In the genomic region with DNA sequence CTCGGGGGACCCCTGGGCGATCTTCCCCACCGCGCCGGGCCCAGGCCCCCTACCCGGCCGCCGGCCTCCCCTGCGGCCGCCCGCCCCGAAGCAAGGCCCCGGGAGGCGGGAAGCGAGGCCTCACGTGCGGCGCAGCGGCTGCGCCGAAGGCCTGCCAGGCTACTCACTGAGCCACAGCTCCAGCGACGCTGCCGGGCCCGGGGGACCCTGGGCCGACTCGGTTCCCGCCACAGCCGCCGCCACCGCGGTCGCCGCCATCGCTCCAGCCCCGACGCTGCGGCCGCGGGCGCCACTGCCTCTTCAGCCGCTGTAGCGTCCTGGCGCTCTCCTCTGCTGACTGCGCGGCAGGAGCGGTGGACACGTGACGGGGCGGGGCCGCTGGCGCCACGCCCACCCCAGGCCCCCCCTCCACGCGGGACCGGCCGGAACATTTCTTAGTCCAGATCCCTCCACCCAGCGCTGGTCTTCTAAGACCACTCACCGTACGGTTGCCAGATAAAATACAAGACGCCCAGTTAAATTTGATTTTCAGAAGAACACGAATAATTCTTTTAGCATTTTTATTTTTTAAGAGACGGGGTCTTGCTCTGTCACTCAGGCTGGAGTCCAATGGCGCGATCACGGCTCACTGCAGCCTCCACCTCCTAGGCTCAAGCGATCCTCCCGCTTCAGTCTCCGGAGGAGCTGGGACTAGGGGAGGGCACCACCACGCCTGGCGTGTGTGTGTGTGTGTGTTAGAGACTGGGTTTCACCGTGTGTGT, we compare ENCODE assay signal across 8 cellular contexts. TPM values are rescaled to one million over a fixed set of nuclear protein-coding genes. Genes with fewer than 3 reads are reported as not detected.
DNase-seq lines count a peak whose midpoint lies in the region; ATAC-seq and TF ChIP-seq lines count a peak whose summit lies in the region.

A gene with protein sequence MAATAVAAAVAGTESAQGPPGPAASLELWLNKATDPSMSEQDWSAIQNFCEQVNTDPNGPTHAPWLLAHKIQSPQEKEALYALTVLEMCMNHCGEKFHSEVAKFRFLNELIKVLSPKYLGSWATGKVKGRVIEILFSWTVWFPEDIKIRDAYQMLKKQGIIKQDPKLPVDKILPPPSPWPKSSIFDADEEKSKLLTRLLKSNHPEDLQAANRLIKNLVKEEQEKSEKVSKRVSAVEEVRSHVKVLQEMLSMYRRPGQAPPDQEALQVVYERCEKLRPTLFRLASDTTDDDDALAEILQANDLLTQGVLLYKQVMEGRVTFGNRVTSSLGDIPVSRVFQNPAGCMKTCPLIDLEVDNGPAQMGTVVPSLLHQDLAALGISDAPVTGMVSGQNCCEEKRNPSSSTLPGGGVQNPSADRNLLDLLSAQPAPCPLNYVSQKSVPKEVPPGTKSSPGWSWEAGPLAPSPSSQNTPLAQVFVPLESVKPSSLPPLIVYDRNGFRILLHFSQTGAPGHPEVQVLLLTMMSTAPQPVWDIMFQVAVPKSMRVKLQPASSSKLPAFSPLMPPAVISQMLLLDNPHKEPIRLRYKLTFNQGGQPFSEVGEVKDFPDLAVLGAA (minus strand): TSS at position 341 of the 761 bp plus-strand sequence. CDS start 83 bp downstream, at position 258.

- H3K27me3 Mint-ChIP-seq in T-cell: no peaks in the 10 kb centered on the region

- H3K27ac ChIP-seq in adipose tissue (ENCODE audit: low read depth, low read length) (peak within 1 kb of the TSS; percentile 64), heart left ventricle (peak within 1 kb of the TSS; percentile 27 to 92 (median 85)), tibial nerve (peak within 1 kb of the TSS; percentile 60 to 90 (median 76))

- peaks cover 0 to 11% (median 0%) of the 10 kb centered on the region in 9 donors for H3K36me3 ChIP-seq in heart left ventricle
- H3K36me3 ChIP-seq in tibial nerve: peaks cover 0 to 11% (median 0%) of the 10 kb centered on the region in 3 donors

- intact Hi-C loops in heart left ventricle (cut with DNase I) (loop anchor here in 3 of 10 donors (5.0 to 10.0 kb wide), 2 partner anchors 47 to 56 kb away; a partner anchor contains a TSS), posterior cingulate gyrus (cut with DNase I) (no loop called here)

- POLR2A ChIA-PET in T-cell (lab: Charles Lee): interaction anchor here in 1 of 2 donors (0.5 kb wide), 1 partner anchor 74 kb away, joined by 3 read pairs; no protein-coding TSS in a partner anchor

- H3K4me1 Mint-ChIP-seq in T-cell: peaks cover 55 to 75% (median 70%) of the 10 kb centered on the region in 3 donors

- H3K9me3 ChIP-seq in heart left ventricle (no peaks in the 10 kb centered on the region), tibial nerve (no peaks in the 10 kb centered on the region)

- H3K4me3 ChIP-seq in heart left ventricle (peak within 1 kb of the TSS; percentile 65 to 98 (median 78)), tibial nerve (peak within 1 kb of the TSS; percentile 73 to 97 (median 88))

- H3K27ac Mint-ChIP-seq in T-cell: peak within 1 kb of the TSS; percentile 74 to 82

- peak within 1 kb of the TSS; percentile 88 to 92 (median 90) for H3K4me3 Mint-ChIP-seq in T-cell

- TF ChIP-seq POLR2A in heart left ventricle (IDR thresholded peaks at IDR 0.05): peak; percentile 74 to 93
- peak; percentile 84 to 91 for TF ChIP-seq POLR2A in tibial nerve (IDR thresholded peaks at IDR 0.05)

- DNase-seq in GM10266 (ENCODE audit: extremely low spot score): peak; percentile 90
- peak; percentile 73 for DNase-seq in NCI-H1105 treated with DMSO at 0.1 percent for 48 hours (lab: John Stamatoyannopoulos, UW)
- peak; percentile 46 to 81 (median 70) for DNase-seq in T-cell
- DNase-seq in heart left ventricle: peak; percentile 86 to 92 (median 89)
- peak; percentile 67 to 96 (median 81) for DNase-seq in posterior cingulate gyrus
- peak; percentile 72 to 73 for DNase-seq in tibial nerve (ENCODE audit: low spot score in 2 of 2)

- TF ChIP-seq CTCF in GM10266 (IDR thresholded peaks at IDR 0.05; ENCODE audit: control insufficient read depth, insufficient read depth, low read depth, missing control alignments) (no peak), heart left ventricle (IDR thresholded peaks at IDR 0.05) (peak in 4 of 12 donors; percentile 9 to 31 (median 20)), tibial nerve (IDR thresholded peaks at IDR 0.05) (peak in 2 of 5 experiments; percentile 20 to 50)

- peaks cover 6% of the 10 kb centered on the region for H3K36me3 Mint-ChIP-seq in T-cell

- CTCF ChIA-PET in T-cell (lab: Charles Lee): no interaction called here

- H3K4me1 ChIP-seq in heart left ventricle (peaks cover 0 to 40% (median 12%) of the 10 kb centered on the region in 12 donors), tibial nerve (peaks cover 0 to 34% (median 12%) of the 10 kb centered on the region in 4 donors)

- ATAC-seq in HG02588 (IDR thresholded peaks at IDR 0.05; ENCODE audit: unreplicated experiment) (peak; percentile 80), T-cell (replicated peaks in 1 of 4) (peak; percentile 90 to 96 (median 94)), heart left ventricle (peak; percentile 89 to 95 (median 93))

- peak in 1 of 2 donors; percentile 86 for TF ChIP-seq EP300 in tibial nerve (IDR thresholded peaks at IDR 0.05)

- H3K9me3 Mint-ChIP-seq in T-cell: no peaks in the 10 kb centered on the region

- no peaks in the 10 kb centered on the region for H3K27me3 ChIP-seq in heart left ventricle
- no peaks in the 10 kb centered on the region for H3K27me3 ChIP-seq in tibial nerve

- 0 to 1% (median 1%) methylated on average over 61 to 71 of the region's 72 CpGs for WGBS in adipose tissue, 3 donors
- 1 to 9% (median 4%) methylated on average over 22 to 72 of the region's 72 CpGs for WGBS in heart left ventricle, 4 donors
- WGBS in tibial nerve, 2 donors: 0% methylated on average over 16 to 34 of the region's 72 CpGs

RNA-seq across cellular contexts. Expression of the gene that starts here (rescaled TPM):
- total RNA-seq in T-cell (100 to 1,000 TPM in 2 of 5 donors, 10 to 100 TPM in 3; 84.0 to 146 (median 99.6) TPM), heart left ventricle (10 to 100 TPM; 30.8 to 73.8 (median 47.5) TPM), tibial nerve (10 to 100 TPM; 29.9 to 40.6 (median 36.8) TPM)
- polyA plus RNA-seq in adipose tissue (10 to 100 TPM; 17.6 to 33.4 (median 22.8) TPM), heart left ventricle (10 to 100 TPM; 17.9 to 20.0 TPM)

Comparison
In these comparisons a context has a peak if more than half of its experiments do, and no peak if none do; other contexts are left out.
1. Peak in every context shown above with its lines: DNase-seq, ATAC-seq, H3K4me3 ChIP-seq and H3K27ac ChIP-seq.